In the genomic region with DNA sequence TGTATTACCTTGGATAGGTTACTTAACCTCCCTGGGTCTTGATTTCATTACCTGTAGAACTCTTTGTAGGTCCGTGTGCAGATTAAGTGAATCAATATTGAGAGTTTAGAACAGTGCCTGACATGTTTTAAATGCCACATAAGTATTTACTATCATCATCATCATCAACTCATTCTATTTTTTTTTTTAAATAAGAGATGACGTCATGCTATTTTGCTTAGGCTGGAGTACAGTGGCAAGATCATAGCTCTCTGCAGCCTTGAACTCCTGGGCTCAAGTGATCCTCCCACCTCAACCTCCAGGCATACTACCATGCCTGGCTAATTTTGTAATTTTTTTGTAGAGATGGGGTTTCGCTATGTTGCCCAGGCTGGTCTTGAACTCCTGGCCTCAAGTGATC, we compare ENCODE assay signal across 9 cellular contexts.
"Had no signal": no experiment of that assay in that cellular context is flagged by ENCODE, and none has a peak within 500 bp of the region (broad histone marks: within the 10 kb centered on the region; RNA-seq: fewer than 3 reads in every experiment).

No MANE protein-coding gene starts in this region.

- H3K36me3 ChIP-seq: HAP-1 had no signal

- H3K9me3 ChIP-seq: HAP-1 had no signal

- H3K4me2 ChIP-seq: KMS-11 had no signal

- DNase-seq: GOT3, H7, IMR-90, Karpas-422, KBM-7 had no signal

- H3K27ac ChIP-seq: HL-60, KMS-11 had no signal

- H3K4me3 ChIP-seq: HAP-1 had no signal

- ATAC-seq: HCT116 had no signal

- H3K9ac ChIP-seq: KMS-11 had no signal

- H3K4me1 ChIP-seq: HAP-1 had no signal
